ENCODE assay signal across 1 cellular context in the genomic region with DNA sequence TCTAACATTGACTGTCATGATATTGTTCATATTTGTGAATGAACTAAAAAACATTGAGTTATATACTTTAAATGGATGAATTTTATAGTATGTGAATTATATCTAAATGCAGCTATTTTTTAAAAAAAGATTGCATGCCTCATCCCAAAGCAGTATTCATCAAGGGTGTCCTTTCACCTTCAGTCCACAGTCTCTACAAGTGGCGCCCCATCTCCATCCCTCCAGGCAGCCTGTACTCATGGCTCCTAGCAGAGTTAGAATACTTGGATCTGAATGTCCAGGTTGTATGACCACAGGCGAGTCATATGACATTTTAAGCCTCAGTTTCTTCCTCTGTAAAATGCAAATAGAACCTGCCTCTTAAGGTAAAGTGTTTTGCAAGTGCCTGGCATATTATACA.
TF ChIP-seq lines count a peak whose summit lies in the region.

No MANE protein-coding gene starts in this region.

TF ChIP-seq in WTC11, 78 proteins besides CTCF, POLR2A, EP300 and RAD21 (continued from another document):
- no peak for TF ChIP-seq NR3C1 (CRISPR knock-in tag; conservative IDR thresholded peaks at IDR 0.05; ENCODE audit: low read depth)
- no peak for TF ChIP-seq FOXP4 (CRISPR knock-in tag; IDR thresholded peaks at IDR 0.05)
- no peak for TF ChIP-seq ZNF416 (CRISPR knock-in tag; IDR thresholded peaks at IDR 0.05)
- TF ChIP-seq ATF2 (CRISPR knock-in tag; IDR thresholded peaks at IDR 0.05; ENCODE audit: borderline replicate concordance, low read depth) = no peak
- TF ChIP-seq, protein P1, sequence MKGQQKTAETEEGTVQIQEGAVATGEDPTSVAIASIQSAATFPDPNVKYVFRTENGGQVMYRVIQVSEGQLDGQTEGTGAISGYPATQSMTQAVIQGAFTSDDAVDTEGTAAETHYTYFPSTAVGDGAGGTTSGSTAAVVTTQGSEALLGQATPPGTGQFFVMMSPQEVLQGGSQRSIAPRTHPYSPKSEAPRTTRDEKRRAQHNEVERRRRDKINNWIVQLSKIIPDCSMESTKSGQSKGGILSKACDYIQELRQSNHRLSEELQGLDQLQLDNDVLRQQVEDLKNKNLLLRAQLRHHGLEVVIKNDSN (CRISPR knock-in tag; IDR thresholded peaks at IDR 0.05) = no peak
